Comparison of ENCODE assay signal across 32 cellular contexts in the genomic region with DNA sequence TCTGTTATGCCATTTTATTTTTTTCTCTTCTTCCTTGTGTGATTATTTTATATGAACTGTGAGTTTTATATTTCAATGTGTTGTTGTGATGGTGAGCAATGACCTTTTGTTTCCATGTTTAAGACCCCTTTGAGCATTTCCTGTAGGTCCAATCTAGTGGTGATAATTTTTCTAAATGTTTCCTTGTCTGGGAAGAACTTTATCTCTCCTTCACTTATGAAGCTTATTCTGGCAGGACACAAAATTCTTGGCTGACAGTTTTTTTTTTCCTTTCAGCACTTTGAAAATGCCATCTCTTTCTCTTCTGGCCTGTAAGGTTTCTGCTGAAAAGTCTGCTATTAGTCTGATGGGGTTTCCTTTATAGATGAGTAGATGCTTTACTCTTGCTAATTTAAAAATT. TPM values are rescaled to one million over a fixed set of nuclear protein-coding genes. Genes with fewer than 3 reads are reported as not detected.
"Had no signal": no experiment of that assay in that cellular context is flagged by ENCODE, and none has a peak within 500 bp of the region (broad histone marks: within the 10 kb centered on the region; RNA-seq: fewer than 3 reads in every experiment).

No MANE protein-coding gene starts in this region.

- H3K27ac Mint-ChIP-seq: stimulated activated effector memory CD8-positive, alpha-beta T cell treated with anti-CD3 and anti-CD28 coated beads, Interleukin-12 subunit alpha, Interleukin-12 subunit beta, amount 100 ng/mL, for 72 hours; stimulated activated memory B cell treated with anti-CD40 and anti-IgM and Interleukin-4, amounts not matched to agents 10 μg/mL and 1 μg/mL and 100 μg/mL, for 72 hours; stimulated activated naive B cell treated with anti-CD40 and anti-IgM and Interleukin-4, amounts not matched to agents 10 μg/mL and 1 μg/mL and 100 μg/mL, for 72 hours; stimulated activated naive CD8-positive, alpha-beta T cell treated with anti-CD3 and anti-CD28 coated beads, Interleukin-15, amount 100 ng/mL, for 72 hours; stimulated activated naive CD8-positive, alpha-beta T cell treated with anti-CD3 and anti-CD28 coated beads, Interleukin-15, Interleukin-2, amounts not matched to agents 100 ng/mL and 50 ng/mL, for 24 hours; type B pancreatic cell had no signal

- DNase-seq: stimulated activated CD4-positive, alpha-beta T cell treated with anti-CD3 and anti-CD28 coated beads, Interleukin-2, amount 100 ng/mL, for 48 hours; stimulated activated CD4-positive, alpha-beta T cell treated with anti-CD3 and anti-CD28 coated beads, Interleukin-4, amount 100 ng/mL, for 1 hour; stimulated activated CD4-positive, alpha-beta T cell treated with anti-CD3 and anti-CD28 coated beads, Interleukin-4, amount 100 ng/mL, for 24 hours; stimulated activated CD4-positive, alpha-beta T cell treated with anti-CD3 and anti-CD28 coated beads, Interleukin-4, amount 100 ng/mL, for 4 hours; stimulated activated CD8-positive, alpha-beta memory T cell treated with anti-CD3 and anti-CD28 coated beads, Interleukin-4, amount 100 ng/mL, for 48 hours; stimulated activated naive B cell treated with anti-CD40 and anti-IgM and Interleukin-4, amounts not matched to agents 10 μg/mL and 1 μg/mL and 100 μg/mL, for 72 hours; stimulated activated naive CD4-positive, alpha-beta T cell; stimulated activated naive CD4-positive, alpha-beta T cell treated with Interleukin-2 at 50 U/mL for 16 hours; stimulated activated naive CD8-positive, alpha-beta T cell treated with anti-CD3 and anti-CD28 coated beads, Interleukin-15, amount 100 ng/mL, for 72 hours; stimulated activated naive CD8-positive, alpha-beta T cell treated with anti-CD3 and anti-CD28 coated beads, Interleukin-15, Interleukin-2, amounts not matched to agents 100 U/mL and 50 U/mL, for 24 hours; stomach; substantia nigra; testis; thyroid gland; tibial artery; transverse colon; trophoblast cell; upper lobe of left lung; upper lobe of right lung; uterus had no signal

- H3K4me3 Mint-ChIP-seq: stimulated activated effector memory CD8-positive, alpha-beta T cell treated with anti-CD3 and anti-CD28 coated beads, Interleukin-12 subunit alpha, Interleukin-12 subunit beta, amount 100 ng/mL, for 72 hours; stimulated activated memory B cell treated with anti-CD40 and anti-IgM and Interleukin-4, amounts not matched to agents 10 μg/mL and 1 μg/mL and 100 μg/mL, for 72 hours; stimulated activated naive B cell treated with anti-CD40 and anti-IgM and Interleukin-4, amounts not matched to agents 10 μg/mL and 1 μg/mL and 100 μg/mL, for 72 hours; stimulated activated naive CD8-positive, alpha-beta T cell treated with anti-CD3 and anti-CD28 coated beads, Interleukin-15, amount 100 ng/mL, for 72 hours; stimulated activated naive CD8-positive, alpha-beta T cell treated with anti-CD3 and anti-CD28 coated beads, Interleukin-15, Interleukin-2, amounts not matched to agents 100 ng/mL and 50 ng/mL, for 24 hours; type B pancreatic cell had no signal

- H3K4me1 Mint-ChIP-seq: stimulated activated effector memory CD8-positive, alpha-beta T cell treated with anti-CD3 and anti-CD28 coated beads, Interleukin-12 subunit alpha, Interleukin-12 subunit beta, amount 100 ng/mL, for 72 hours; stimulated activated memory B cell treated with anti-CD40 and anti-IgM and Interleukin-4, amounts not matched to agents 10 μg/mL and 1 μg/mL and 100 μg/mL, for 72 hours; stimulated activated naive B cell treated with anti-CD40 and anti-IgM and Interleukin-4, amounts not matched to agents 10 μg/mL and 1 μg/mL and 100 μg/mL, for 72 hours; stimulated activated naive CD8-positive, alpha-beta T cell treated with anti-CD3 and anti-CD28 coated beads, Interleukin-15, amount 100 ng/mL, for 72 hours had no signal

- H3K27ac ChIP-seq: stomach, suprapubic skin, testis, thoracic aorta, thyroid gland, tibial artery, tibial nerve, transverse colon, upper lobe of left lung, upper lobe of right lung, uterus, vagina had no signal

- H3K36me3 Mint-ChIP-seq: stimulated activated effector memory CD8-positive, alpha-beta T cell treated with anti-CD3 and anti-CD28 coated beads, Interleukin-12 subunit alpha, Interleukin-12 subunit beta, amount 100 ng/mL, for 72 hours; stimulated activated memory B cell treated with anti-CD40 and anti-IgM and Interleukin-4, amounts not matched to agents 10 μg/mL and 1 μg/mL and 100 μg/mL, for 72 hours; type B pancreatic cell had no signal

- H3K36me3 ChIP-seq: stomach, suprapubic skin, thoracic aorta, thyroid gland, tibial artery, tibial nerve, transverse colon, upper lobe of left lung, upper lobe of right lung, uterus, vagina had no signal

- H3K4me3 ChIP-seq: stomach, suprapubic skin, testis, thoracic aorta, thyroid gland, tibial artery, tibial nerve, transverse colon, upper lobe of left lung, upper lobe of right lung, uterus, vagina had no signal

- H3K9me3 ChIP-seq: suprapubic skin, testis, thoracic aorta, thyroid gland, tibial artery, uterus, vagina had no signal

- H3K27me3 Mint-ChIP-seq: type B pancreatic cell had no signal

- H3K27me3 ChIP-seq: stomach, suprapubic skin, testis, thyroid gland, tibial artery, tibial nerve, transverse colon, upper lobe of left lung, upper lobe of right lung, uterus, vagina had no signal

- H3K4me1 ChIP-seq: stomach, suprapubic skin, testis, thyroid gland, tibial artery, tibial nerve, transverse colon, upper lobe of left lung, upper lobe of right lung, uterus, vagina had no signal

RNA-seq across cellular contexts. Expression of a gene that starts 53.2 kb away (rescaled TPM):
- total RNA-seq: subcutaneous adipose tissue, suprapubic skin, temporal lobe, thoracic aorta, tibial nerve, upper lobe of left lung, upper lobe of right lung, ureter, urinary bladder, vagina had no signal
- polyA plus RNA-seq: stomach, urinary bladder had no signal
